ENCODE assay signal across 10 cellular contexts in the genomic region with DNA sequence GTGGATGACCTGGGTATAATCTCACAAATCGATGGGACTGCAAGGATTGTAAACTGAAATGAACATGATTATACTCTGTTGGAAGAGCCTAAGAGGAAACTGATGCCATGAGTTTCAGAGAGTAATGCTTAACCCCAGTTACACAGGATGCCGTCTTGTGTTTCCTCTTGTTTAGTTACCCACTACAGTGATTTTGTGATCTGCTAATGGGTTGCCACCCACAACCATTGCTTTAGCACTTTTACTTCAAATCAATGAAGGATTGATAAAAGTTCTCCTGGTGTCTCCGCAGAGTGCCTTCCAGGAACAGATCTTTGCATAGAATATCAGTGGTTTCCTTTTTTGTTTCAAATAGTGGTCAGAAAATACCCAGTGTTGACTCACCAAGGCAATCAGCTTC. TPM values are rescaled to one million over a fixed set of nuclear protein-coding genes. Genes with fewer than 3 reads are reported as not detected.
A peak's percentile ranks its signal among the peaks of the same experiment; 100 is the strongest.
DNase-seq lines count a peak whose midpoint lies in the region; ATAC-seq, FAIRE-seq and TF ChIP-seq lines count a peak whose summit lies in the region.
"Not testable (repeated sequence)": the region's sequence is repeated elsewhere in the genome, so short reads cannot be mapped to it uniquely, and the experiment has no call there.
"Had no signal": no experiment of that assay in that cellular context is flagged by ENCODE, and none has a peak within 500 bp of the region (broad histone marks: within the 10 kb centered on the region; RNA-seq: fewer than 3 reads in every experiment).

No MANE protein-coding gene starts in this region.

- not testable (repeated sequence) for H3K27me3 ChIP-seq in CD4-positive, alpha-beta memory T cell (ENCODE audit: insufficient read depth, low read length); PC-3 (ENCODE audit: low read length); mammary epithelial cell (ENCODE audit: insufficient read depth, low read length); HepG2 (ENCODE audit: control insufficient read depth in 1 of 2, insufficient read depth in 2 of 2, low read length in 2 of 2); skeletal muscle tissue (ENCODE audit: control insufficient read depth in 3 of 3, insufficient read depth in 3 of 3, low read length in 3 of 3)

- H3K4me1 ChIP-seq in CD4-positive, alpha-beta memory T cell (ENCODE audit: insufficient read depth, low read length) = peaks cover 47% of the 10 kb centered on the region
- H3K4me1 ChIP-seq in PC-3 (ENCODE audit: insufficient read depth, low read length) (peaks cover 60% of the 10 kb centered on the region), mammary epithelial cell (ENCODE audit: insufficient read depth, low read length) (peaks cover 40% of the 10 kb centered on the region), HepG2 (ENCODE audit: insufficient read depth, low read length) (peaks cover 68% of the 10 kb centered on the region), skeletal muscle tissue (ENCODE audit: control insufficient read depth in 3 of 3, insufficient read depth in 3 of 3, low read length in 3 of 3) (peaks cover 51 to 60% (median 55%) of the 10 kb centered on the region in 3 donors)

- H3K4me1 Mint-ChIP-seq in CD4-positive, alpha-beta memory T cell = peaks cover 45 to 86% (median 63%) of the 10 kb centered on the region in 4 donors
- peaks cover 57% of the 10 kb centered on the region for H3K4me1 Mint-ChIP-seq in activated CD4-positive, alpha-beta memory T cell treated with anti-CD3 and anti-CD28 coated beads, Interleukin-2, amount 10 ng/mL, durations not matched to agents 7 days and 5 days
- H3K4me1 Mint-ChIP-seq in activated naive CD4-positive, alpha-beta T cell treated with anti-CD3 and anti-CD28 coated beads, Interleukin-2, amount 10 ng/mL, durations not matched to agents 7 days and 5 days = peaks cover 52% of the 10 kb centered on the region

- not testable (repeated sequence) for BruUV-seq in PC-3 (replicated peaks; lab: Mats Ljungman, UMichigan); HepG2 (replicated peaks; lab: Mats Ljungman, UMichigan)
- TSS peak; percentile 7 for BruUV-seq in mammary epithelial cell (replicated peaks; lab: Mats Ljungman, UMichigan)

- in situ Hi-C loops in mammary epithelial cell (cut with MboI; ENCODE audit: low sequenced_read_pairs in 2 of 2) = not testable (repeated sequence)
- in situ Hi-C loops in HepG2 (cut with HindIII; ENCODE audit: extremely low pct_ligation_motif_present, low pct_unique_long_range_greater_than_20kb) = loop anchor here (10.0 kb wide), 1 partner anchor 61 kb away; no protein-coding TSS in a partner anchor

- H3K9me3 ChIP-seq in CD4-positive, alpha-beta memory T cell (ENCODE audit: control insufficient read depth in 1 of 2, low read length in 2 of 2); PC-3 (ENCODE audit: low read length); mammary epithelial cell (replicated peaks; ENCODE audit: insufficient read depth, low read length); HepG2 (ENCODE audit: low read length); skeletal muscle tissue (ENCODE audit: control insufficient read depth in 3 of 3, low read length in 3 of 3): not testable (repeated sequence)

- ATAC-seq in PC-3, HepG2: not testable (repeated sequence)

- H3F3A ChIP-seq in PC-3 (ENCODE audit: low read length, unreplicated experiment) = peaks cover 45% of the 10 kb centered on the region

- 93% methylated on average over 2 of the region's 3 CpGs for WGBS in mammary epithelial cell (ENCODE audit: low coverage, missing lambda C conversion rate)
- 86% methylated on average over 2 of the region's 3 CpGs for WGBS in HepG2 (ENCODE audit: low lambda C conversion rate)

- TF ChIP-seq RAD21 in HepG2 (CRISPR knock-in tag; IDR thresholded peaks at IDR 0.05) = not testable (repeated sequence)

- H3K27me3 Mint-ChIP-seq in CD4-positive, alpha-beta memory T cell; activated CD4-positive, alpha-beta memory T cell treated with anti-CD3 and anti-CD28 coated beads, Interleukin-2, amount 10 ng/mL, durations not matched to agents 7 days and 5 days; activated naive CD4-positive, alpha-beta T cell treated with anti-CD3 and anti-CD28 coated beads, Interleukin-2, amount 10 ng/mL, durations not matched to agents 7 days and 5 days: not testable (repeated sequence)

- peaks cover 22% of the 10 kb centered on the region for H3K36me3 ChIP-seq in CD4-positive, alpha-beta memory T cell (ENCODE audit: insufficient read depth, low read length)
- H3K36me3 ChIP-seq in PC-3 (ENCODE audit: low read depth, low read length) = peaks cover 65% of the 10 kb centered on the region
- peaks cover 30% of the 10 kb centered on the region for H3K36me3 ChIP-seq in mammary epithelial cell (ENCODE audit: insufficient read depth, low read length)
- H3K36me3 ChIP-seq in HepG2 (replicated peaks in 1 of 2; ENCODE audit: control insufficient read depth in 1 of 2, insufficient read depth in 2 of 2, low read length in 2 of 2) = peaks cover 10 to 50% of the 10 kb centered on the region in 2 experiments
- peaks cover 12 to 26% (median 23%) of the 10 kb centered on the region in 3 donors for H3K36me3 ChIP-seq in skeletal muscle tissue (ENCODE audit: control insufficient read depth in 3 of 3, insufficient read depth in 3 of 3, low read length in 3 of 3)

- peaks cover 75% of the 10 kb centered on the region for H4K20me1 ChIP-seq in PC-3 (ENCODE audit: low read length)
- not testable (repeated sequence) for H4K20me1 ChIP-seq in mammary epithelial cell (ENCODE audit: insufficient read depth, low read length)
- H4K20me1 ChIP-seq in HepG2 (ENCODE audit: insufficient read depth, low read length) = peaks cover 68% of the 10 kb centered on the region

- H3K9ac ChIP-seq in PC-3 (ENCODE audit: low read length); mammary epithelial cell (ENCODE audit: insufficient read depth, low read length); HepG2 (ENCODE audit: insufficient read depth, low read depth, low read length); skeletal muscle tissue (ENCODE audit: low read depth in 1 of 3, low read length in 3 of 3): not testable (repeated sequence)

- not testable (repeated sequence) for H3K9me2 ChIP-seq in PC-3 (replicated peaks; ENCODE audit: low read length)

- H3K4me3 Mint-ChIP-seq in CD4-positive, alpha-beta memory T cell = peak overlapping the region in 7 of 8 donors; percentile 6 to 84 (median 55)
- not testable (repeated sequence) for H3K4me3 Mint-ChIP-seq in activated CD4-positive, alpha-beta memory T cell treated with anti-CD3 and anti-CD28 coated beads, Interleukin-2, amount 10 ng/mL, durations not matched to agents 7 days and 5 days; activated naive CD4-positive, alpha-beta T cell treated with anti-CD3 and anti-CD28 coated beads, Interleukin-2, amount 10 ng/mL, durations not matched to agents 7 days and 5 days

- H3K79me2 ChIP-seq in PC-3 (ENCODE audit: low read length) = peaks cover 62% of the 10 kb centered on the region
- H3K79me2 ChIP-seq in mammary epithelial cell (ENCODE audit: insufficient read depth, low read length) = peaks cover 63% of the 10 kb centered on the region
- peaks cover 44% of the 10 kb centered on the region for H3K79me2 ChIP-seq in HepG2 (ENCODE audit: insufficient read depth, low read length)

- CTCF ChIA-PET in CD4-positive, alpha-beta memory T cell (lab: Charles Lee; ENCODE audit: partially characterized antibody); PC-3 (lab: Charles Lee); mammary epithelial cell (lab: Charles Lee; ENCODE audit: low non-redundant PET); HepG2 (lab: Yijun Ruan, JAX; ENCODE audit: low intra/inter-chr PET ratio, low total read pairs): not testable (repeated sequence)
- CTCF ChIA-PET in activated CD4-positive, alpha-beta memory T cell treated with anti-CD3 and anti-CD28 coated beads, Interleukin-2, amount 10 ng/mL, durations not matched to agents 7 days and 5 days (lab: Charles Lee) = interaction anchor here (1.5 kb wide), 1 partner anchor 40 kb away, joined by 8 read pairs; no protein-coding TSS in a partner anchor
- CTCF ChIA-PET in activated naive CD4-positive, alpha-beta T cell treated with anti-CD3 and anti-CD28 coated beads, Interleukin-2, amount 10 ng/mL, durations not matched to agents 7 days and 5 days (lab: Charles Lee) = interaction anchor here (1.7 to 7.4 kb wide), 2 partner anchors 17 to 61 kb away, joined by 4 to 61 read pairs; no protein-coding TSS in a partner anchor

- FAIRE-seq in HepG2 (lab: Jason Lieb, UNC) = not testable (repeated sequence)

- TF ChIP-seq CTCF in PC-3 (conservative IDR thresholded peaks at IDR 0.05; ENCODE audit: low read depth, low read length); mammary epithelial cell (conservative IDR thresholded peaks at IDR 0.05 in 1 of 2, IDR thresholded peaks at IDR 0.05 in 1 of 2; ENCODE audit: extremely low read depth in 1 of 2, insufficient read depth in 1 of 2, low read depth in 1 of 2, low read length in 2 of 2); HepG2 (CRISPR knock-in tag; IDR thresholded peaks at IDR 0.05): not testable (repeated sequence)

- not testable (repeated sequence) for H3K27ac ChIP-seq in CD4-positive, alpha-beta memory T cell (ENCODE audit: low read depth, low read length); mammary epithelial cell (ENCODE audit: insufficient read depth, low read depth, low read length); HepG2 (ENCODE audit: extremely low read length, insufficient read depth, low read length)
- H3K27ac ChIP-seq in PC-3 (ENCODE audit: low read length) (peak overlapping the region; percentile 82), skeletal muscle tissue (ENCODE audit: low read depth, low read length) (peak overlapping the region; percentile 58)

- H3K9me3 Mint-ChIP-seq in CD4-positive, alpha-beta memory T cell; activated CD4-positive, alpha-beta memory T cell treated with anti-CD3 and anti-CD28 coated beads, Interleukin-2, amount 10 ng/mL, durations not matched to agents 7 days and 5 days; activated naive CD4-positive, alpha-beta T cell treated with anti-CD3 and anti-CD28 coated beads, Interleukin-2, amount 10 ng/mL, durations not matched to agents 7 days and 5 days: not testable (repeated sequence)

- intact Hi-C loops in CD4-positive, alpha-beta memory T cell (cut with micrococcal nuclease); mammary epithelial cell (cut with micrococcal nuclease); HepG2 (cut with micrococcal nuclease; ENCODE audit: unreplicated experiment): not testable (repeated sequence)
- intact Hi-C loops in PC-3 (cut with micrococcal nuclease) = loop anchor here (10.0 kb wide), 1 partner anchor 151 kb away; a partner anchor contains a TSS

- not testable (repeated sequence) for TF ChIP-seq EP300 in HepG2 (IDR thresholded peaks at IDR 0.05; ENCODE audit: low read depth in 2 of 2, low read length in 2 of 2); HepG2 (CRISPR knock-in tag; IDR thresholded peaks at IDR 0.05; ENCODE audit: borderline replicate concordance)

- not testable (repeated sequence) for TF ChIP-seq POLR2A in HepG2 (IDR thresholded peaks at IDR 0.05; ENCODE audit: insufficient read depth in 1 of 2, low read depth in 2 of 2, low read length in 2 of 2)

- not testable (repeated sequence) for DNase-seq in CD4-positive, alpha-beta memory T cell; PC-3; activated CD4-positive, alpha-beta memory T cell treated with anti-CD3 and anti-CD28 coated beads, Interleukin-2, amount 10 ng/mL, durations not matched to agents 7 days and 5 days; activated naive CD4-positive, alpha-beta T cell treated with anti-CD3 and anti-CD28 coated beads, Interleukin-2, amount 10 ng/mL, durations not matched to agents 7 days and 5 days; mammary epithelial cell; HepG2 (ENCODE audit: low spot score)

- peak overlapping the region; percentile 83 to 100 (median 87) for H3K27ac Mint-ChIP-seq in CD4-positive, alpha-beta memory T cell
- H3K27ac Mint-ChIP-seq in activated CD4-positive, alpha-beta memory T cell treated with anti-CD3 and anti-CD28 coated beads, Interleukin-2, amount 10 ng/mL, durations not matched to agents 7 days and 5 days = peak overlapping the region; percentile 77
- peak overlapping the region; percentile 37 for H3K27ac Mint-ChIP-seq in activated naive CD4-positive, alpha-beta T cell treated with anti-CD3 and anti-CD28 coated beads, Interleukin-2, amount 10 ng/mL, durations not matched to agents 7 days and 5 days

- H3K4me2 ChIP-seq in PC-3 (ENCODE audit: low read length); mammary epithelial cell (ENCODE audit: insufficient read depth, low read depth, low read length); HepG2 (ENCODE audit: low read depth, low read length): not testable (repeated sequence)

- H2AFZ ChIP-seq in PC-3 (ENCODE audit: low read length); mammary epithelial cell (ENCODE audit: low read depth, low read length); HepG2 (ENCODE audit: low read length): not testable (repeated sequence)

- POLR2A ChIA-PET in CD4-positive, alpha-beta memory T cell (lab: Charles Lee; ENCODE audit: partially characterized antibody) = interaction anchor here (0.7 to 7.2 kb wide), 2 partner anchors 23 to 481 kb away, joined by 3 to 76 read pairs; a partner anchor contains a TSS
- POLR2A ChIA-PET in PC-3 (lab: Charles Lee; ENCODE audit: unreplicated experiment); activated CD4-positive, alpha-beta memory T cell treated with anti-CD3 and anti-CD28 coated beads, Interleukin-2, amount 10 ng/mL, durations not matched to agents 7 days and 5 days (lab: Charles Lee); HepG2 (lab: Yijun Ruan, JAX): not testable (repeated sequence)

- peaks cover 42 to 69% of the 10 kb centered on the region in 2 donors for H3K36me3 Mint-ChIP-seq in CD4-positive, alpha-beta memory T cell
- H3K36me3 Mint-ChIP-seq in activated CD4-positive, alpha-beta memory T cell treated with anti-CD3 and anti-CD28 coated beads, Interleukin-2, amount 10 ng/mL, durations not matched to agents 7 days and 5 days (ENCODE audit: low read depth) = peaks cover 73% of the 10 kb centered on the region
- peaks cover 50% of the 10 kb centered on the region for H3K36me3 Mint-ChIP-seq in activated naive CD4-positive, alpha-beta T cell treated with anti-CD3 and anti-CD28 coated beads, Interleukin-2, amount 10 ng/mL, durations not matched to agents 7 days and 5 days

- not testable (repeated sequence) for H3K4me3 ChIP-seq in CD4-positive, alpha-beta memory T cell (ENCODE audit: low read length in 2 of 2); PC-3 (ENCODE audit: low read length); mammary epithelial cell (replicated peaks in 1 of 3; ENCODE audit: insufficient read depth in 1 of 3, low read depth in 2 of 3, low read length in 3 of 3); HepG2 (replicated peaks in 1 of 3; ENCODE audit: insufficient read depth in 1 of 3, low read depth in 2 of 3, low read length in 3 of 3); skeletal muscle tissue (ENCODE audit: low read length in 3 of 3)

- dilution Hi-C loops in mammary epithelial cell (cut with HindIII; ENCODE audit: low sequenced_read_pairs) = loop anchor here (10.0 kb wide), 1 partner anchor 291 kb away; no protein-coding TSS in a partner anchor

RNA-seq across cellular contexts. Expression of a gene that starts 22.4 kb away (rescaled TPM):
- 1 to 10 TPM; 3.3 to 3.6 TPM for total RNA-seq in CD4-positive, alpha-beta memory T cell
- polyA plus RNA-seq in CD4-positive, alpha-beta memory T cell = 1 to 10 TPM in 1 of 2 donors, under 1 TPM in 1; 0.95 to 2.4 TPM
- total RNA-seq in PC-3 (2014; rRNA removed) (1.0 and 6.4 TPM in 2 replicates), mammary epithelial cell (100 to 1,000 TPM in 1 of 2 donors, 10 to 100 TPM in 1; 65.1 to 221 TPM), HepG2 (2016; rRNA removed; fragmentation: Illumina TruSeq; extraction: Trizol) (0.49 and 0.84 TPM in 2 replicates), skeletal muscle tissue (2.6 TPM)
- under 1 TPM; 0.25 to 0.65 TPM for total RNA-seq in activated CD4-positive, alpha-beta memory T cell treated with anti-CD3 and anti-CD28 coated beads, Interleukin-2, amount 10 ng/mL, durations not matched to agents 7 days and 5 days
- polyA plus RNA-seq in mammary epithelial cell (48.7 TPM), HepG2 (2011; rRNA removed) (0.12 and 0.30 TPM in 2 replicates)
- 31.0 TPM for polyA minus RNA-seq in mammary epithelial cell
- total RNA-seq in HepG2 (2016; cell fraction: cytosol; rRNA removed; fragmentation: Illumina TruSeq; extraction: Trizol; ENCODE audit: low read depth) = 0.35 and 0.51 TPM in 2 replicates
- total RNA-seq in HepG2 (2016; cell fraction: insoluble cytoplasmic fraction; rRNA removed; fragmentation: Illumina TruSeq; extraction: Trizol) = 0.13 and 0.39 TPM in 2 replicates
- total RNA-seq in HepG2 (2016; cell fraction: membrane; rRNA removed; fragmentation: Illumina TruSeq; extraction: Trizol) = 0.77 and 0.79 TPM in 2 replicates
- total RNA-seq in HepG2 (2016; cell fraction: nucleus; rRNA removed; fragmentation: Illumina TruSeq; extraction: Trizol) = 0.68 and 0.97 TPM in 2 replicates
- polyA plus RNA-seq in HepG2 (2011; cell fraction: cytosol; rRNA removed) = 0.24 and 0.50 TPM in 2 replicates
- 0.43 TPM in 2 replicates for polyA plus RNA-seq in HepG2 (2011; cell fraction: nucleus; rRNA removed)
- polyA plus RNA-seq in HepG2 (2012) = 0.16 TPM in 1 of 2 replicates, not detected in the other
- polyA plus RNA-seq in HepG2 (2016; cell fraction: cytosol; fragmentation: Illumina TruSeq; extraction: Trizol; ENCODE audit: low read depth) = 0.34 and 0.45 TPM in 2 replicates
- 0.56 and 0.64 TPM in 2 replicates for polyA plus RNA-seq in HepG2 (2016; cell fraction: insoluble cytoplasmic fraction; fragmentation: Illumina TruSeq; extraction: Trizol; ENCODE audit: low read depth)
- polyA plus RNA-seq in HepG2 (2016; cell fraction: membrane; fragmentation: Illumina TruSeq; extraction: Trizol; ENCODE audit: low read depth) = 0.62 and 0.69 TPM in 2 replicates
- 1.0 and 1.6 TPM in 2 replicates for polyA plus RNA-seq in HepG2 (2016; cell fraction: nucleus; fragmentation: Illumina TruSeq; extraction: Trizol; ENCODE audit: insufficient read depth, low read depth)
- 0.34 and 1.1 TPM in 2 replicates for polyA minus RNA-seq in HepG2 (2011; rRNA and poly(A)+ RNA removed; ENCODE audit: low replicate concordance)
- polyA minus RNA-seq in HepG2 (2011; cell fraction: cytosol; rRNA and poly(A)+ RNA removed) = not detected in 2 replicates
- not detected in 2 replicates for polyA minus RNA-seq in HepG2 (2011; cell fraction: nucleus; rRNA and poly(A)+ RNA removed)
- total RNA-seq: HT1080, IMR-90 had no signal
- polyA plus RNA-seq: GM23338 had no signal

RNA-seq across cellular contexts. Expression of a gene that starts 23.5 kb away (rescaled TPM):
- not detected for total RNA-seq in CD4-positive, alpha-beta memory T cell
- polyA plus RNA-seq in CD4-positive, alpha-beta memory T cell = not detected
- total RNA-seq in PC-3 (2014; rRNA removed) = 0.86 and 2.5 TPM in 2 replicates
- not detected for total RNA-seq in activated CD4-positive, alpha-beta memory T cell treated with anti-CD3 and anti-CD28 coated beads, Interleukin-2, amount 10 ng/mL, durations not matched to agents 7 days and 5 days
- total RNA-seq in mammary epithelial cell = 1 to 10 TPM in 1 of 2 donors, under 1 TPM in 1; 0.66 to 1.2 TPM
- polyA plus RNA-seq in mammary epithelial cell = 0.71 TPM
- polyA minus RNA-seq in mammary epithelial cell = not detected
- 0.52 TPM in 1 of 2 replicates, not detected in the other for total RNA-seq in HepG2 (2016; rRNA removed; fragmentation: Illumina TruSeq; extraction: Trizol)
- total RNA-seq in HepG2 (2016; cell fraction: cytosol; rRNA removed; fragmentation: Illumina TruSeq; extraction: Trizol; ENCODE audit: low read depth) = not detected in 2 replicates
- 0.36 and 0.48 TPM in 2 replicates for total RNA-seq in HepG2 (2016; cell fraction: insoluble cytoplasmic fraction; rRNA removed; fragmentation: Illumina TruSeq; extraction: Trizol)
- not detected in 2 replicates for total RNA-seq in HepG2 (2016; cell fraction: membrane; rRNA removed; fragmentation: Illumina TruSeq; extraction: Trizol)
- not detected in 2 replicates for total RNA-seq in HepG2 (2016; cell fraction: nucleus; rRNA removed; fragmentation: Illumina TruSeq; extraction: Trizol)
- polyA plus RNA-seq in HepG2 (2011; rRNA removed) = 0.35 and 0.51 TPM in 2 replicates
- not detected in 2 replicates for polyA plus RNA-seq in HepG2 (2011; cell fraction: cytosol; rRNA removed)
- polyA plus RNA-seq in HepG2 (2011; cell fraction: nucleus; rRNA removed) = 0.06 TPM in 1 of 2 replicates, not detected in the other
- polyA plus RNA-seq in HepG2 (2012) = 0.61 and 0.71 TPM in 2 replicates
- 0.25 TPM in 1 of 2 replicates, not detected in the other for polyA plus RNA-seq in HepG2 (2016; cell fraction: cytosol; fragmentation: Illumina TruSeq; extraction: Trizol; ENCODE audit: low read depth)
- polyA plus RNA-seq in HepG2 (2016; cell fraction: insoluble cytoplasmic fraction; fragmentation: Illumina TruSeq; extraction: Trizol; ENCODE audit: low read depth) = not detected in 2 replicates
- polyA plus RNA-seq in HepG2 (2016; cell fraction: membrane; fragmentation: Illumina TruSeq; extraction: Trizol; ENCODE audit: low read depth) = not detected in 2 replicates
- polyA plus RNA-seq in HepG2 (2016; cell fraction: nucleus; fragmentation: Illumina TruSeq; extraction: Trizol; ENCODE audit: insufficient read depth, low read depth) = not detected in 2 replicates
- 0.70 TPM in 1 of 2 replicates, not detected in the other for polyA minus RNA-seq in HepG2 (2011; rRNA and poly(A)+ RNA removed; ENCODE audit: low replicate concordance)
- polyA minus RNA-seq in HepG2 (2011; cell fraction: cytosol; rRNA and poly(A)+ RNA removed) = not detected in 2 replicates
- not detected in 2 replicates for polyA minus RNA-seq in HepG2 (2011; cell fraction: nucleus; rRNA and poly(A)+ RNA removed)
- 0.52 TPM for total RNA-seq in skeletal muscle tissue
- total RNA-seq: HT1080, IMR-90 had no signal

RNA-seq across cellular contexts. Expression of a gene that starts 25.8 kb away (rescaled TPM):
- total RNA-seq in CD4-positive, alpha-beta memory T cell = not detected
- polyA plus RNA-seq in CD4-positive, alpha-beta memory T cell = not detected
- 0.40 and 0.62 TPM in 2 replicates for total RNA-seq in PC-3 (2014; rRNA removed)
- not detected for total RNA-seq in activated CD4-positive, alpha-beta memory T cell treated with anti-CD3 and anti-CD28 coated beads, Interleukin-2, amount 10 ng/mL, durations not matched to agents 7 days and 5 days
- 10 to 100 TPM in 1 of 2 donors, 1 to 10 TPM in 1; 3.3 to 17.0 TPM for total RNA-seq in mammary epithelial cell
- 18.8 TPM for polyA plus RNA-seq in mammary epithelial cell
- 18.6 TPM for polyA minus RNA-seq in mammary epithelial cell
- 27.1 and 28.9 TPM in 2 replicates for total RNA-seq in HepG2 (2016; rRNA removed; fragmentation: Illumina TruSeq; extraction: Trizol)
- 5.2 and 8.2 TPM in 2 replicates for total RNA-seq in HepG2 (2016; cell fraction: cytosol; rRNA removed; fragmentation: Illumina TruSeq; extraction: Trizol; ENCODE audit: low read depth)
- 25.6 and 28.4 TPM in 2 replicates for total RNA-seq in HepG2 (2016; cell fraction: insoluble cytoplasmic fraction; rRNA removed; fragmentation: Illumina TruSeq; extraction: Trizol)
- total RNA-seq in HepG2 (2016; cell fraction: membrane; rRNA removed; fragmentation: Illumina TruSeq; extraction: Trizol) = 16.6 and 21.7 TPM in 2 replicates
- total RNA-seq in HepG2 (2016; cell fraction: nucleus; rRNA removed; fragmentation: Illumina TruSeq; extraction: Trizol) = 14.7 and 17.2 TPM in 2 replicates
- 18.9 and 23.3 TPM in 2 replicates for polyA plus RNA-seq in HepG2 (2011; rRNA removed)
- polyA plus RNA-seq in HepG2 (2011; cell fraction: cytosol; rRNA removed) = 19.3 and 25.5 TPM in 2 replicates
- 17.6 and 23.0 TPM in 2 replicates for polyA plus RNA-seq in HepG2 (2011; cell fraction: nucleus; rRNA removed)
- polyA plus RNA-seq in HepG2 (2012) = 20.2 and 20.5 TPM in 2 replicates
- polyA plus RNA-seq in HepG2 (2016; cell fraction: cytosol; fragmentation: Illumina TruSeq; extraction: Trizol; ENCODE audit: low read depth) = 6.2 and 7.9 TPM in 2 replicates
- polyA plus RNA-seq in HepG2 (2016; cell fraction: insoluble cytoplasmic fraction; fragmentation: Illumina TruSeq; extraction: Trizol; ENCODE audit: low read depth) = 28.7 and 30.6 TPM in 2 replicates
- polyA plus RNA-seq in HepG2 (2016; cell fraction: membrane; fragmentation: Illumina TruSeq; extraction: Trizol; ENCODE audit: low read depth) = 21.0 and 21.3 TPM in 2 replicates
- polyA plus RNA-seq in HepG2 (2016; cell fraction: nucleus; fragmentation: Illumina TruSeq; extraction: Trizol; ENCODE audit: insufficient read depth, low read depth) = 24.9 and 26.1 TPM in 2 replicates
- polyA minus RNA-seq in HepG2 (2011; rRNA and poly(A)+ RNA removed; ENCODE audit: low replicate concordance) = 0.26 and 16.8 TPM in 2 replicates
- 9.7 and 11.8 TPM in 2 replicates for polyA minus RNA-seq in HepG2 (2011; cell fraction: cytosol; rRNA and poly(A)+ RNA removed)
- 12.9 and 17.7 TPM in 2 replicates for polyA minus RNA-seq in HepG2 (2011; cell fraction: nucleus; rRNA and poly(A)+ RNA removed)
- total RNA-seq in skeletal muscle tissue = 8.9 TPM

Comparison
In these comparisons a context has a peak if more than half of its experiments do, and no peak if none do; other contexts are left out.
1. H3K27ac Mint-ChIP-seq: peak in every context shown above with its lines; median percentile 87 in CD4-positive, alpha-beta memory T cell; 77 in activated CD4-positive, alpha-beta memory T cell treated with anti-CD3 and anti-CD28 coated beads, Interleukin-2, amount 10 ng/mL, durations not matched to agents 7 days and 5 days; 37 in activated naive CD4-positive, alpha-beta T cell treated with anti-CD3 and anti-CD28 coated beads, Interleukin-2, amount 10 ng/mL, durations not matched to agents 7 days and 5 days.